ENCODE assay signal across 8 cellular contexts in the genomic region with DNA sequence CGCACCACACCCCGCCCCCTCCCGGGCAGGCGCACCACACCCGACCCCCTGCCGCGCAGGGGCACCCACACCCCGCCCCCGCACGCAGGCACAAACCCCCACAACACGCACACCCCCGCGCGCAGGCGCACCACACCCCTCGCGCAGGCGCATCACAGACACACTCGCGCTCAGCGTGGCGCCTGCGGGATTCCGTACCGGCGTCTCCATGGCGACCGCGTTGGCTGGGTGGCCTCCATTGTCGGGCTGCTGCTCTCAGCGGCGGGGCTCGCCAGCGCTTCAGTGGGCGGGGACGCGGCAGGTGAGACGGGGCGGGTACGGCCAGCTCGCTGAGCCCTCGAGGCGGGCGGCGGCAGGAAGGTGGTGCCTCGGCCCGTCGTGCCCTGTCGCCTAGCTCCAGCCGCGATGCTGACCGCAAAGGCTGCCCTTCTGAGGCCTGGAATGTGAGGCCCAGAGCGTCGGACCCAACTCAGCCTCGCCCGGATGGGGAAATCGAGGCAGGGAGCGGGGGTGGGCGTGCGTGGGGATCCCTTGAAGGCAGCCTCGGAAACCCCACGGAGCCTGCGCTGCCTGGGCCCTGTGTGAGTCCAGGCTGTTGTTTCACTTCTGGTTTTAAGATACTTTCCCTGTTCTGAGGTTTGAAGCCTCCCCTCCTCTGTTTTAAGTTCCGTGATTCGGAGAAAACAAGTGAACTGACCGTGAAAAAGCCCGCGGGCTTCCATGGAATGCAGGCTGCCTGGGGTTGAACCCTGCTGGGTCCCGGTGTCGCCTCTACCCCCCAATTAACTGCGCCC. TPM values are rescaled to one million over a fixed set of nuclear protein-coding genes. Genes with fewer than 3 reads are reported as not detected.
A peak's percentile ranks its signal among the peaks of the same experiment; 100 is the strongest.
DNase-seq lines count a peak whose midpoint lies in the region; ATAC-seq and TF ChIP-seq lines count a peak whose summit lies in the region.

Gene LRRC27 (plus strand): TSS at position 238 of the 794 bp plus-strand sequence. CDS start 1,332 bp downstream, outside the sequence.

- no peaks in the 10 kb centered on the region for H3K27me3 Mint-ChIP-seq in CD4-positive, CD25-positive, alpha-beta regulatory T cell

- H3K27me3 ChIP-seq in CD4-positive, CD25-positive, alpha-beta regulatory T cell (ENCODE audit: control insufficient read depth, insufficient read depth, low read length), result no peaks in the 10 kb centered on the region
- no peaks in the 10 kb centered on the region for H3K27me3 ChIP-seq in right lobe of liver

- H3K27ac ChIP-seq in CD4-positive, CD25-positive, alpha-beta regulatory T cell (ENCODE audit: insufficient read depth, low read length, poor library complexity, severe bottlenecking), result peak within 1 kb of the TSS; percentile 80
- H3K27ac ChIP-seq in right lobe of liver, result peak within 1 kb of the TSS; percentile 43 to 83 (median 76)

- DNase-seq in CD4-positive, CD25-positive, alpha-beta regulatory T cell, result peak; percentile 98 to 100 (median 100)
- DNase-seq in NCI-H748 treated with DMSO at 0.1 percent for 48 hours (lab: John Stamatoyannopoulos, UW) (peak; percentile 85), dermis microvascular lymphatic vessel endothelial cell (ENCODE audit: low read depth in 2 of 2) (peak; percentile 94 to 98), right lobe of liver (peak; percentile 98 to 99 (median 99))
- DNase-seq in activated CD4-positive, alpha-beta T cell treated with anti-CD3 and anti-CD28 coated beads, Interleukin-2, amount 50 U/mL, for 48 hours, result peak; percentile 98
- DNase-seq in stimulated activated CD4-positive, alpha-beta T cell treated with anti-CD3 and anti-CD28 coated beads, Interleukin-4, amount 100 ng/mL, for 1 hour, result peak; percentile 99

- 4% methylated on average over 20 of the region's 71 CpGs for WGBS in right lobe of liver (ENCODE audit: insufficient coverage, low coverage, low lambda C conversion rate, missing lambda C conversion rate)

- no peak for TF ChIP-seq CTCF in right lobe of liver (IDR thresholded peaks at IDR 0.05)

- H3K9me3 ChIP-seq in CD4-positive, CD25-positive, alpha-beta regulatory T cell (ENCODE audit: control insufficient read depth in 2 of 2, low read length in 2 of 2), result no peaks in the 10 kb centered on the region
- H3K9me3 ChIP-seq in right lobe of liver, result no peaks in the 10 kb centered on the region

- peak within 1 kb of the TSS; percentile 84 for H3K4me3 ChIP-seq in CD4-positive, CD25-positive, alpha-beta regulatory T cell (ENCODE audit: low read depth, low read length)
- peak within 1 kb of the TSS; percentile 72 to 94 (median 91) for H3K4me3 ChIP-seq in right lobe of liver

- peak within 1 kb of the TSS; percentile 89 to 93 (median 90) for H3K27ac Mint-ChIP-seq in CD4-positive, CD25-positive, alpha-beta regulatory T cell

- TF ChIP-seq POLR2A in right lobe of liver (IDR thresholded peaks at IDR 0.05), result peak; percentile 24

- peak within 1 kb of the TSS; percentile 90 to 98 (median 94) for H3K4me3 Mint-ChIP-seq in CD4-positive, CD25-positive, alpha-beta regulatory T cell

- H3K4me1 Mint-ChIP-seq in CD4-positive, CD25-positive, alpha-beta regulatory T cell, result peaks cover 20 to 63% (median 43%) of the 10 kb centered on the region in 4 donors

- peaks cover 1% of the 10 kb centered on the region for H3K36me3 Mint-ChIP-seq in CD4-positive, CD25-positive, alpha-beta regulatory T cell

- intact Hi-C loops in right lobe of liver (cut with DNase I), result loop anchor here in 1 of 2 donors (10.0 kb wide), 1 partner anchor 63 kb away; the partner anchor contains the start of gene PWWP2B

- no peaks in the 10 kb centered on the region for H3K36me3 ChIP-seq in CD4-positive, CD25-positive, alpha-beta regulatory T cell (ENCODE audit: control insufficient read depth, insufficient read depth, low read length)
- H3K36me3 ChIP-seq in right lobe of liver, result no peaks in the 10 kb centered on the region

- peaks cover 45% of the 10 kb centered on the region for H3K4me1 ChIP-seq in CD4-positive, CD25-positive, alpha-beta regulatory T cell (ENCODE audit: control insufficient read depth, insufficient read depth, low read length, poor library complexity, severe bottlenecking)
- H3K4me1 ChIP-seq in right lobe of liver, result peaks cover 0 to 9% (median 0%) of the 10 kb centered on the region in 4 donors

- peak; percentile 86 to 89 for ATAC-seq in CD4-positive, CD25-positive, alpha-beta regulatory T cell (ENCODE audit: low read depth in 2 of 2)
- peak; percentile 74 for ATAC-seq in GM19452 (IDR thresholded peaks at IDR 0.05; ENCODE audit: unreplicated experiment)
- peak; percentile 75 for ATAC-seq in HG03571 (IDR thresholded peaks at IDR 0.05; ENCODE audit: unreplicated experiment)
- ATAC-seq in right lobe of liver, result peak; percentile 93 to 95 (median 94)

- peaks cover 0 to 1% (median 0%) of the 10 kb centered on the region in 7 donors for H3K9me3 Mint-ChIP-seq in CD4-positive, CD25-positive, alpha-beta regulatory T cell

RNA-seq across cellular contexts. Expression of gene LRRC27, which starts in this region (rescaled TPM):
- 2.6 TPM for total RNA-seq in CD4-positive, CD25-positive, alpha-beta regulatory T cell
- 1 to 10 TPM in 3 of 4 donors, under 1 TPM in 1; 0.67 to 3.3 (median 2.2) TPM for polyA plus RNA-seq in CD4-positive, CD25-positive, alpha-beta regulatory T cell
- total RNA-seq in dermis microvascular lymphatic vessel endothelial cell, result 5.0 and 7.1 TPM in 2 replicates
- total RNA-seq in right lobe of liver, result 1 to 10 TPM; 2.2 to 5.4 (median 3.2) TPM

Comparison
In these comparisons a context has a peak if more than half of its experiments do, and no peak if none do; other contexts are left out.
1. Peak in every context shown above with its lines: DNase-seq, ATAC-seq, H3K4me3 ChIP-seq and H3K27ac ChIP-seq.